ENCODE assay signal across 22 cellular contexts in the genomic region with DNA sequence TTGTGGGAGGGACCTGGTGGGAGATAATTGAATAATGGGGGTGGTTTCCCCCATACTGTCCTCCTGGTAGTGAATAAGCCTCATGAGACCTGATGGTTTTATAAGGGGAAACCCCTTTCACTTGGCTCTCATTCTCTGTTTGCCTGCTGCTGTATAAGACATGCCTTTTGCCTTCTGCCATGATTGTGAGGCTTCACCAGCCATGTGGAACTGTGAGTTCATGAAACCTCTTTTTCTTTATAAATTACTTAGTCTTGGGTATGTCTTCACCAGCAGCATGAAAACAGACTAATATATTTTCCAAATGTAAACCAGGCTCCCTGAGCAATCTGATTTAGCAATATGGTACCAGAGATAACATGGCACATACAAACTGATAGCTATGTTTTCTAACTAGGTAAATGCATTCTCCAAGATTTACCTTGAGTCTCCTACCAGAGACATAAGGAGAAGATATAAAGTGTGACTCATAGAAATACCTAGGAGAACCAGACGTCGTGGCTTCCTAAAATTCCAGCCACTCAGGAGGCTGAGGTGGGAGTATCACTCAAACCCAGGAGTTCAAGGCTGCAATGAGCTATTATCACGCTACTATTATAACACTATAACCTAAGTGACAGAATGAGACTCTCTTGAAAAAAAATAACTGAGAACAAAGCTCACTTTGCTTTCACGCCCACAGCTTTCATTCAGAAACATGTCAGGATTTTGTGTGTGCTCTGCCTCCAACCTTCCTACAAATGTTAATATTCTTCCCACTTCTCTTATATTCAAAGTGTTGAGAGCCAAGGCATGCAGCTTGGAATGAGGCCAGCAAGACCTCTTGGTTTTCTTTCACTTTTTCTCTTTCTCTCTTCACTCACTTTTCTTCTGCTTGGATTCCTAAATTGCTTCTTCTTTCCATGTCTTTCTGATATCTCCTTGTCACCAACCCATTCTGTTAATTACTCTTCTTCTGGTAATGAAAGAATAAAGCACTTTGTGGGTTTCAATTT.
"Had no signal": no experiment of that assay in that cellular context is flagged by ENCODE, and none has a peak within 500 bp of the region (broad histone marks: within the 10 kb centered on the region; RNA-seq: fewer than 3 reads in every experiment).

No MANE protein-coding gene starts in this region.

- H3K4me1 ChIP-seq: ascending aorta, colonic mucosa, esophagus muscularis mucosa, left lung, neural progenitor cell, sigmoid colon, testis, vagina had no signal

- H3K27ac ChIP-seq: ascending aorta, colonic mucosa, dorsolateral prefrontal cortex, esophagus muscularis mucosa, left lung, neural progenitor cell, sigmoid colon, testis, vagina had no signal

- ATAC-seq: activated T-cell treated with anti-CD3 and anti-CD28 coated beads, Interleukin-2, amount 50 U/mL, for 72 hours; left lung; naive thymus-derived CD4-positive, alpha-beta T cell had no signal

- DNase-seq: activated CD4-positive, alpha-beta memory T cell treated with anti-CD3 and anti-CD28 coated beads, Interleukin-2, amount 10 ng/mL, durations not matched to agents 7 days and 5 days; activated CD4-positive, alpha-beta T cell treated with anti-CD3 and anti-CD28 coated beads for 48 hours; activated CD4-positive, CD25-positive, alpha-beta regulatory T cell; activated effector memory CD4-positive, alpha-beta T cell treated with Interleukin-2 at 50 U/mL for 16 hours; activated naive CD4-positive, alpha-beta T cell treated with anti-CD3 and anti-CD28 coated beads for 36 hours; activated T-cell treated with anti-CD3 and anti-CD28 coated beads, Interleukin-2, amount 50 U/mL, for 72 hours; colonic mucosa; dorsolateral prefrontal cortex; immature natural killer cell; left lung; naive thymus-derived CD4-positive, alpha-beta T cell; posterior cingulate gyrus; retina; sigmoid colon; stimulated activated CD4-positive, alpha-beta T cell treated with anti-CD3 and anti-CD28 coated beads, Interleukin-4, amount 100 ng/mL, for 1 hour; stimulated activated naive CD4-positive, alpha-beta T cell; T1000; testis had no signal

- H3K27me3 ChIP-seq: ascending aorta, colonic mucosa, dorsolateral prefrontal cortex, esophagus muscularis mucosa, left lung, neural progenitor cell, sigmoid colon, testis, vagina had no signal
